9 cellular contexts compared by ENCODE assay signal in the genomic region with DNA sequence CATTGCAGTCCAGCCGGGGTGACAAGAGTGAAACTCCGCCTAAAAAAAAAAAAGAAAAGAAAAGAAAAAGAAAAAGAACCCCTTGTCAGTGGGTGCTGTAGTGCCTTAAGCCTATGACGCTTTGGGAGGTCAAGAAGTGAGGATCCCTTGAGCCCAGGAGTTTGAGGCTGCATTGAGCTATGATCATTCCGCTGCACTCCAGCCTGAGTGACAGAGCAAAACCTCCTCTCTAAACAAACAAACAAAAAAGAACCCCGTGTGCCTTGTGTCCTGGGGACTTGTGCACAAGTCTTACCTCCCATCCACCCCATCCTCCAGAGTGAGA. TPM values are rescaled to one million over a fixed set of nuclear protein-coding genes. Genes with fewer than 3 reads are reported as not detected.
A peak's percentile ranks its signal among the peaks of the same experiment; 100 is the strongest.
DNase-seq lines count a peak whose midpoint lies in the region; FAIRE-seq and TF ChIP-seq lines count a peak whose summit lies in the region.
"Had no signal": no experiment of that assay in that cellular context is flagged by ENCODE, and none has a peak within 500 bp of the region (broad histone marks: within the 10 kb centered on the region; RNA-seq: fewer than 3 reads in every experiment).

No MANE protein-coding gene starts in this region.

- peak overlapping the region; percentile 57 for H3K4me3 ChIP-seq in AG04449 (ENCODE audit: low read depth, low read length)
- peak overlapping the region; percentile 60 for H3K4me3 ChIP-seq in Loucy (ENCODE audit: low read length, poor library complexity, severe bottlenecking)
- H3K4me3 ChIP-seq in choroid plexus epithelial cell (ENCODE audit: low read depth, low read length): peak overlapping the region; percentile 32
- H3K4me3 ChIP-seq in muscle layer of duodenum (ENCODE audit: low read depth in 1 of 2, low read length in 2 of 2): peak overlapping the region; percentile 32 to 33

- H3K9me2 ChIP-seq in Loucy (replicated peaks; ENCODE audit: low read depth, low read length): no peaks in the 10 kb centered on the region

- H3K27me3 ChIP-seq in Loucy (ENCODE audit: insufficient read depth, low read length, poor library complexity, severe bottlenecking): no peaks in the 10 kb centered on the region
- no peaks in the 10 kb centered on the region for H3K27me3 ChIP-seq in muscle layer of duodenum (ENCODE audit: low read depth, low read length)

- peak overlapping the region; percentile 51 for H3K27ac ChIP-seq in muscle layer of duodenum (ENCODE audit: low read length)

- H3K9ac ChIP-seq in Loucy (ENCODE audit: low read depth, low read length, poor library complexity, severe bottlenecking): peak overlapping the region; percentile 64

- no peaks in the 10 kb centered on the region for H3K9me3 ChIP-seq in Loucy (ENCODE audit: insufficient read depth, low read depth, low read length)
- no peaks in the 10 kb centered on the region for H3K9me3 ChIP-seq in muscle layer of duodenum (ENCODE audit: control insufficient read depth in 1 of 2, low read length in 2 of 2)

- no peaks in the 10 kb centered on the region for H3F3A ChIP-seq in Loucy (ENCODE audit: low read depth)

- peak overlapping the region; percentile 72 for H3K4me2 ChIP-seq in Loucy (ENCODE audit: low read depth, low read length, poor library complexity, severe bottlenecking)

- DNase-seq in AG04449 (ENCODE audit: low read depth, low spot score) (no peak), choroid plexus epithelial cell (ENCODE audit: low read depth) (no peak), NK-92 (lab: John Stamatoyannopoulos, UW; ENCODE audit: unreplicated experiment) (no peak), frontal cortex (ENCODE audit: low spot score in 2 of 2) (no peak), epidermal melanocyte (ENCODE audit: insufficient read length, low spot score) (no peak), DMS 273 (lab: John Stamatoyannopoulos, UW; ENCODE audit: unreplicated experiment) (no peak)

- FAIRE-seq in frontal cortex (lab: Jason Lieb, UNC): no peak
- FAIRE-seq: endometrium had no signal

- H3K36me3 ChIP-seq in Loucy (ENCODE audit: insufficient read depth, low read length): no peaks in the 10 kb centered on the region
- H3K36me3 ChIP-seq in muscle layer of duodenum (ENCODE audit: control insufficient read depth in 1 of 2, insufficient read depth in 2 of 2, low read length in 2 of 2): no peaks in the 10 kb centered on the region

- no peak for TF ChIP-seq CTCF in AG04449 (IDR thresholded peaks at IDR 0.05; ENCODE audit: insufficient read depth, low read length, missing control alignments)
- no peak for TF ChIP-seq CTCF in Loucy (conservative IDR thresholded peaks at IDR 0.05; ENCODE audit: low read length)
- no peak for TF ChIP-seq CTCF in choroid plexus epithelial cell (conservative IDR thresholded peaks at IDR 0.05; ENCODE audit: low read depth, low read length)

- H3K79me2 ChIP-seq in Loucy (ENCODE audit: insufficient read depth, low read length): no peaks in the 10 kb centered on the region

- H4K20me1 ChIP-seq in Loucy (ENCODE audit: insufficient read depth, low read length, poor library complexity, severe bottlenecking): no peaks in the 10 kb centered on the region

- CTCF ChIA-PET in AG04449 (lab: Yijun Ruan, JAX): interaction anchor here (0.8 to 14.2 kb wide), 13 partner anchors 9 to 342 kb away, joined by 3 to 322 read pairs (median 7); partner anchors contain the start of genes STXBP1 and TOR2A

- H3K4me1 ChIP-seq in Loucy (ENCODE audit: insufficient read depth, low read length, poor library complexity, severe bottlenecking) (peaks cover 29% of the 10 kb centered on the region), muscle layer of duodenum (ENCODE audit: control insufficient read depth in 1 of 2, insufficient read depth in 2 of 2, low read length in 2 of 2) (peaks cover 19 to 27% of the 10 kb centered on the region in 2 donors)

- POLR2A ChIA-PET in AG04449 (lab: Yijun Ruan, JAX): interaction anchor here (0.6 to 1.7 kb wide), 10 partner anchors 12 to 207 kb away, joined by 3 to 6 read pairs (median 4); partner anchors contain the start of genes CDK9, LRSAM1 and RPL12

- H2AFZ ChIP-seq in Loucy (ENCODE audit: low read length): peak overlapping the region; percentile 81

RNA-seq across cellular contexts. Expression of gene STXBP1, which starts 33.5 kb away (rescaled TPM):
- total RNA-seq in frontal cortex: 63.2 TPM
